Comparison of ENCODE assay signal across 12 cellular contexts in the genomic region with DNA sequence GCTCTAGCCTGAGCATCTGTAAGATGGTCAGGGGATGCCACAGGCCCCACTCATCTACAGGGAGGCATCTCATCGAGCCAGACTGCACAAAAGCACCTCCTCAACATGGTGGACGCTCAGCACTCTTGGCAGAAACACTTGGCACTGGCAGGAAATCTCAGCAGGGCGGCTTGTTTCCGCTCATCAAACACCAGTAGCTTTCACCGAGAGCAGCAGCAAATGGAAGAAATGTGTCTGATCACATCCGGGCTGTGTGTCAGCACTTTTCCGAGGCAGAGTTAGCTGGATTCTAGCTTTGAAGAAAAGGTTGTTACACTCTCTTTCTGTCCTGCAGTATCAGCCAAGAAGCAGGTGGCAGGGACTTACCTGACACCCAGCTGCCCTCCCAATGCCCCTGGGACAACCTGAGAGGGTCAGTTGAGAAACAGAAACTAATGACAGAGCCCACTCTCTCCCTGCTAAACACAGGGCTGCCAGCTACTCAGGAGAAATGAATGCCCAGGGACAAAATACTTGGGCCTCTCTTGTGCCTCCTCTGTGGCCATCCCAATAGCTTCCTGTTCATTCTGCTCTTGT.
DNase-seq lines count a peak whose midpoint lies in the region; TF ChIP-seq lines count a peak whose summit lies in the region.
"Had no signal": no experiment of that assay in that cellular context is flagged by ENCODE, and none has a peak within 500 bp of the region (broad histone marks: within the 10 kb centered on the region; RNA-seq: fewer than 3 reads in every experiment).

No MANE protein-coding gene starts in this region.

- POLR2A ChIA-PET in OCI-LY7 (lab: Charles Lee): no interaction called here

- TF ChIP-seq CTCF in choroid plexus epithelial cell (conservative IDR thresholded peaks at IDR 0.05; ENCODE audit: low read depth, low read length) (no peak), endodermal cell (conservative IDR thresholded peaks at IDR 0.05) (no peak), OCI-LY7 (conservative IDR thresholded peaks at IDR 0.05; ENCODE audit: low read length) (no peak)

- peak in 4 of 6 experiments; percentile 20 to 50 (median 32) for DNase-seq in stimulated activated naive CD4-positive, alpha-beta T cell (lab: John Stamatoyannopoulos, UW)
- DNase-seq in stimulated activated naive CD4-positive, alpha-beta T cell treated with Interleukin-2 at 50 U/mL for 16 hours (lab: John Stamatoyannopoulos, UW): no peak
- DNase-seq in activated CD4-positive, alpha-beta T cell treated with anti-CD3 and anti-CD28 coated beads, Interleukin-2, amount 50 U/mL, for 48 hours: peak; percentile 25 to 28
- DNase-seq in choroid plexus epithelial cell (ENCODE audit: low read depth) (peak; percentile 75), endodermal cell (no peak), GM03348 (ENCODE audit: low spot score) (no peak), SKM-1 (lab: John Stamatoyannopoulos, UW; ENCODE audit: unreplicated experiment) (no peak), OCI-LY7 (ENCODE audit: low spot score) (no peak)
- DNase-seq: activated B cell treated with CpG ODN at 0.5 μM for 24 hours, BE2C, colonic mucosa, H7 had no signal

- H3K9me2 ChIP-seq in OCI-LY7 (ENCODE audit: insufficient read depth, low read length): no peaks in the 10 kb centered on the region

- no peaks in the 10 kb centered on the region for H3K79me2 ChIP-seq in OCI-LY7 (ENCODE audit: insufficient read depth, low read depth, low read length)

- CTCF ChIA-PET in OCI-LY7 (lab: Charles Lee; ENCODE audit: unreplicated experiment): no interaction called here

- peaks cover 24% of the 10 kb centered on the region for H3K4me1 ChIP-seq in endodermal cell (ENCODE audit: control insufficient read depth, insufficient read depth, low read length)
- no peaks in the 10 kb centered on the region for H3K4me1 ChIP-seq in OCI-LY7 (ENCODE audit: insufficient read depth, low read length, poor library complexity, severe bottlenecking)
- H3K4me1 ChIP-seq: colonic mucosa had no signal

- no peak overlapping the region for H3K9ac ChIP-seq in endodermal cell (ENCODE audit: extremely low read depth, low read length, poor library complexity, severe bottlenecking)

- H3K36me3 ChIP-seq in endodermal cell (ENCODE audit: control insufficient read depth, insufficient read depth, low read length): no peaks in the 10 kb centered on the region
- H3K36me3 ChIP-seq in OCI-LY7 (ENCODE audit: insufficient read depth, low read length): no peaks in the 10 kb centered on the region
- H3K36me3 ChIP-seq: BE2C, colonic mucosa had no signal

- no TSS peak for BruUV-seq in OCI-LY7 (replicated peaks; lab: Mats Ljungman, UMichigan)

- peaks cover 5% of the 10 kb centered on the region for H3K27me3 Mint-ChIP-seq in endodermal cell (ENCODE audit: insufficient read depth)

- no peaks in the 10 kb centered on the region for H3K36me3 Mint-ChIP-seq in endodermal cell (ENCODE audit: low read depth)

- intact Hi-C loops in OCI-LY7 (cut with micrococcal nuclease; ENCODE audit: unreplicated experiment): loop anchor here (10.0 kb wide), 2 partner anchors 90 to 210 kb away; no protein-coding TSS in a partner anchor

- H3K27ac Mint-ChIP-seq in endodermal cell: no peak overlapping the region
- H3K27ac Mint-ChIP-seq: activated B cell treated with CpG ODN at 0.5 μM for 24 hours had no signal

- H3K9me3 ChIP-seq in endodermal cell (ENCODE audit: control insufficient read depth, low read length): no peaks in the 10 kb centered on the region
- H3K9me3 ChIP-seq in OCI-LY7 (ENCODE audit: low read length): no peaks in the 10 kb centered on the region
- H3K9me3 ChIP-seq: BE2C, colonic mucosa had no signal

- WGBS in endodermal cell (ENCODE audit: insufficient coverage in 1 of 2, insufficient read length in 1 of 2), 2 experiments: 82 to 94% methylated on average over 4 to 7 of the region's 7 CpGs

- H3K9me3 Mint-ChIP-seq in endodermal cell: no peaks in the 10 kb centered on the region
- H3K9me3 Mint-ChIP-seq: activated B cell treated with CpG ODN at 0.5 μM for 24 hours had no signal

- H3K4me1 Mint-ChIP-seq in endodermal cell: peaks cover 42% of the 10 kb centered on the region

- H2AFZ ChIP-seq in OCI-LY7 (ENCODE audit: low read length): no peak overlapping the region

- no peaks in the 10 kb centered on the region for H3K27me3 ChIP-seq in endodermal cell (ENCODE audit: control insufficient read depth, insufficient read depth, low read length, poor library complexity, severe bottlenecking)
- H3K27me3 ChIP-seq: BE2C, colonic mucosa had no signal

- no peak overlapping the region for H3K27ac ChIP-seq in endodermal cell (ENCODE audit: low read depth, low read length)
- no peak overlapping the region for H3K27ac ChIP-seq in OCI-LY7 (ENCODE audit: low read depth, low read length, poor library complexity, severe bottlenecking)
- H3K27ac ChIP-seq: colonic mucosa had no signal

- H3K4me3 Mint-ChIP-seq in endodermal cell: no peak overlapping the region
- H3K4me3 Mint-ChIP-seq: activated B cell treated with CpG ODN at 0.5 μM for 24 hours had no signal

- H3K4me3 ChIP-seq in choroid plexus epithelial cell (ENCODE audit: low read depth, low read length) (no peak overlapping the region), endodermal cell (ENCODE audit: low read length) (no peak overlapping the region), OCI-LY7 (ENCODE audit: low read depth, low read length, poor library complexity, severe bottlenecking) (no peak overlapping the region)
- H3K4me3 ChIP-seq: colonic mucosa had no signal

- H4K20me1 ChIP-seq in OCI-LY7 (ENCODE audit: insufficient read depth, low read length): no peaks in the 10 kb centered on the region

- H3K4me2 ChIP-seq in OCI-LY7 (ENCODE audit: low read length): no peak overlapping the region

Comparison
In these comparisons a context has a peak if more than half of its experiments do, and no peak if none do; other contexts are left out.
1. DNase-seq: peak in stimulated activated naive CD4-positive, alpha-beta T cell (4 of 6), activated CD4-positive, alpha-beta T cell treated with anti-CD3 and anti-CD28 coated beads, Interleukin-2, amount 50 U/mL, for 48 hours (2 of 2) and choroid plexus epithelial cell (single experiment); none in stimulated activated naive CD4-positive, alpha-beta T cell treated with Interleukin-2 at 50 U/mL for 16 hours (single experiment), endodermal cell (single experiment), GM03348 (single experiment), SKM-1 (single experiment) and OCI-LY7 (single experiment).